In the genomic region with DNA sequence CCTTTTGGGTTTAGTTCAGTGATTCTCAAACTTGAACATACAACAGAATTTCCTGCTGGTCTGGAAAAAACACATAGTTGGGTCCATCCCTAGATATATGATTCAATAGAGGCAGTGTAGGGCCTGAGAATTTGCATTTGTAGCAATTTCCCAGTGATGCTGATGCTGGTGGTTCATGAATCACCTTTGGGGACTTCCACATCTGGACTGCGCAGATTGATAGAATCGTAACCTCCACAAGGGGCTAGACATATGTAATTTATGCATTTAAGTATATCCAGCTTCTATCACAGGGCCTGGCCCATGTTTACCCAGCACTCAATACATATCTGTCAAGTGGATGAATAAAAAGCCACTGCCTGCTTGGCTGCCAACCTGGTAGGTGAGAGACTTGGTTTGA, we compare ENCODE assay signal across 24 cellular contexts.
"Had no signal": no experiment of that assay in that cellular context is flagged by ENCODE, and none has a peak within 500 bp of the region (broad histone marks: within the 10 kb centered on the region; RNA-seq: fewer than 3 reads in every experiment).

No MANE protein-coding gene starts in this region.

- H3K4me3 Mint-ChIP-seq: activated CD4-positive, alpha-beta memory T cell treated with anti-CD3 and anti-CD28 coated beads for 36 hours; activated CD4-positive, alpha-beta T cell treated with anti-CD3 and anti-CD28 coated beads, Interleukin-2, amount 10 ng/mL, durations not matched to agents 7 days and 5 days; activated naive CD4-positive, alpha-beta T cell treated with anti-CD3 and anti-CD28 coated beads, Interleukin-2, amount 10 ng/mL, durations not matched to agents 7 days and 5 days; activated naive CD8-positive, alpha-beta T cell treated with anti-CD3 and anti-CD28 coated beads, Interleukin-2, amount 10 ng/mL, durations not matched to agents 7 days and 5 days; activated T-helper 1 cell treated with anti-CD3 and anti-CD28 coated beads, Interleukin-12 subunit alpha, Interleukin-12 subunit beta, Interleukin-2, Interleukin-4 antibody, amounts not matched to agents 30 ng/mL and 10 ng/mL and 1 ng/mL, durations not matched to agents 14 hours and 24 hours and 36 hours; T-helper 17 cell; WTC11 had no signal

- H3K27ac Mint-ChIP-seq: activated CD4-positive, alpha-beta memory T cell treated with anti-CD3 and anti-CD28 coated beads for 36 hours; activated CD4-positive, alpha-beta T cell treated with anti-CD3 and anti-CD28 coated beads, Interleukin-2, amount 10 ng/mL, durations not matched to agents 7 days and 5 days; activated naive CD4-positive, alpha-beta T cell treated with anti-CD3 and anti-CD28 coated beads, Interleukin-2, amount 10 ng/mL, durations not matched to agents 7 days and 5 days; activated naive CD8-positive, alpha-beta T cell treated with anti-CD3 and anti-CD28 coated beads, Interleukin-2, amount 10 ng/mL, durations not matched to agents 7 days and 5 days; activated T-helper 1 cell treated with anti-CD3 and anti-CD28 coated beads, Interleukin-12 subunit alpha, Interleukin-12 subunit beta, Interleukin-2, Interleukin-4 antibody, amounts not matched to agents 30 ng/mL and 10 ng/mL and 1 ng/mL, durations not matched to agents 14 hours and 24 hours and 36 hours; T-helper 17 cell; WTC11 had no signal

- DNase-seq: activated CD4-positive, alpha-beta memory T cell treated with anti-CD3 and anti-CD28 coated beads for 36 hours; activated CD4-positive, alpha-beta T cell treated with anti-CD3 and anti-CD28 coated beads, Interleukin-2, amount 10 ng/mL, durations not matched to agents 7 days and 5 days; activated CD4-positive, CD25-positive, alpha-beta regulatory T cell treated with anti-CD3 and anti-CD28 coated beads, Interleukin-2, amount 50 U/mL, for 72 hours; activated CD8-positive, alpha-beta memory T cell treated with anti-CD3 and anti-CD28 coated beads, Interleukin-2, amount 50 U/mL, for 4 hours; activated effector memory CD4-positive, alpha-beta T cell treated with anti-CD3 and anti-CD28 coated beads, Interleukin-2, amount 50 U/mL, for 16 hours; activated naive CD4-positive, alpha-beta T cell treated with anti-CD3 and anti-CD28 coated beads, Interleukin-2, amount 10 ng/mL, durations not matched to agents 7 days and 5 days; activated naive CD8-positive, alpha-beta T cell treated with anti-CD3 and anti-CD28 coated beads, Interleukin-2, amount 10 ng/mL, durations not matched to agents 7 days and 5 days; aorta; caudate nucleus; MG63; MV-4-11; NCI-H1092 treated with DMSO at 0.1 percent for 48 hours; NCI-H1436 treated with DMSO at 0.1 percent for 48 hours; NCI-H2081 treated with DMSO at 0.1 percent for 48 hours; NCI-H2171 treated with DMSO at 0.1 percent for 48 hours; NCI-H345; NCI-H524; NCI-H748 treated with DMSO at 0.1 percent for 48 hours; SIG-M5; T-helper 17 cell; T-helper 9 cell had no signal

- H3K4me3 ChIP-seq: breast epithelium, MG63 had no signal

- H3K36me3 Mint-ChIP-seq: activated CD4-positive, alpha-beta memory T cell treated with anti-CD3 and anti-CD28 coated beads for 36 hours; WTC11 had no signal

- H3K4me1 ChIP-seq: breast epithelium had no signal

- H3K27ac ChIP-seq: breast epithelium had no signal

- H3K9me3 ChIP-seq: breast epithelium, MG63 had no signal

- H3K9me3 Mint-ChIP-seq: activated CD4-positive, alpha-beta memory T cell treated with anti-CD3 and anti-CD28 coated beads for 36 hours; WTC11 had no signal

- H3K27me3 Mint-ChIP-seq: activated CD4-positive, alpha-beta memory T cell treated with anti-CD3 and anti-CD28 coated beads for 36 hours; activated CD4-positive, alpha-beta T cell treated with anti-CD3 and anti-CD28 coated beads, Interleukin-2, amount 10 ng/mL, durations not matched to agents 7 days and 5 days; activated naive CD4-positive, alpha-beta T cell treated with anti-CD3 and anti-CD28 coated beads, Interleukin-2, amount 10 ng/mL, durations not matched to agents 7 days and 5 days; activated naive CD8-positive, alpha-beta T cell treated with anti-CD3 and anti-CD28 coated beads, Interleukin-2, amount 10 ng/mL, durations not matched to agents 7 days and 5 days; T-helper 17 cell had no signal

- H3K36me3 ChIP-seq: breast epithelium, MG63 had no signal

- H3K27me3 ChIP-seq: breast epithelium, MG63 had no signal

- ATAC-seq: T-helper 17 cell, WTC11 had no signal
